1 cellular context compared by ENCODE assay signal in the genomic region with DNA sequence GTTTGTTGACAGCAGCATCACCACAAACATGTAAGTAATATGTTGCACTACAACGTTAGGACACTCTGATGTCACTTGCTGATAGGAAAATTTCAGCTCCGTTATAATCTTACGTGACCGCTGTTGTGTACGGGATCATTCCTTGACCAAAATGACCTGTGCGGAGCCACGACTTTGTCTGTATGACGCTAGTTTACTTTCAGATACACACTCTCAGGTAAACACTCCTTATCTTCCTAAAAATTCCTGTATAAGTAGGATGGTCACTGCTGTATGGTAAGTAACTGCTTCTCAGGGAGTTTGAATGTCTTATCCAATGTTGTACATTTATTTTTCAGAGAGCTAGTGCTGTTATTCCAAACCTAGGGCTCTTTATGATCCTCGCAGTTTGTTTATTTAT.
TF ChIP-seq lines count a peak whose summit lies in the region.

No MANE protein-coding gene starts in this region.

TF ChIP-seq in GM12878, 131 proteins besides CTCF, POLR2A, EP300 and RAD21 (continued from another document):
- no peak for TF ChIP-seq BMI1 (IDR thresholded peaks at IDR 0.05; ENCODE audit: borderline replicate concordance)
- TF ChIP-seq, protein P1, sequence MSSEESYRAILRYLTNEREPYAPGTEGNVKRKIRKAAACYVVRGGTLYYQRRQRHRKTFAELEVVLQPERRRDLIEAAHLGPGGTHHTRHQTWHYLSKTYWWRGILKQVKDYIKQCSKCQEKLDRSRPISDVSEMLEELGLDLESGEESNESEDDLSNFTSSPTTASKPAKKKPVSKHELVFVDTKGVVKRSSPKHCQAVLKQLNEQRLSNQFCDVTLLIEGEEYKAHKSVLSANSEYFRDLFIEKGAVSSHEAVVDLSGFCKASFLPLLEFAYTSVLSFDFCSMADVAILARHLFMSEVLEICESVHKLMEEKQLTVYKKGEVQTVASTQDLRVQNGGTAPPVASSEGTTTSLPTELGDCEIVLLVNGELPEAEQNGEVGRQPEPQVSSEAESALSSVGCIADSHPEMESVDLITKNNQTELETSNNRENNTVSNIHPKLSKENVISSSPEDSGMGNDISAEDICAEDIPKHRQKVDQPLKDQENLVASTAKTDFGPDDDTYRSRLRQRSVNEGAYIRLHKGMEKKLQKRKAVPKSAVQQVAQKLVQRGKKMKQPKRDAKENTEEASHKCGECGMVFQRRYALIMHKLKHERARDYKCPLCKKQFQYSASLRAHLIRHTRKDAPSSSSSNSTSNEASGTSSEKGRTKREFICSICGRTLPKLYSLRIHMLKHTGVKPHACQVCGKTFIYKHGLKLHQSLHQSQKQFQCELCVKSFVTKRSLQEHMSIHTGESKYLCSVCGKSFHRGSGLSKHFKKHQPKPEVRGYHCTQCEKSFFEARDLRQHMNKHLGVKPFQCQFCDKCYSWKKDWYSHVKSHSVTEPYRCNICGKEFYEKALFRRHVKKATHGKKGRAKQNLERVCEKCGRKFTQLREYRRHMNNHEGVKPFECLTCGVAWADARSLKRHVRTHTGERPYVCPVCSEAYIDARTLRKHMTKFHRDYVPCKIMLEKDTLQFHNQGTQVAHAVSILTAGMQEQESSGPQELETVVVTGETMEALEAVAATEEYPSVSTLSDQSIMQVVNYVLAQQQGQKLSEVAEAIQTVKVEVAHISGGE (CRISPR knock-in tag; IDR thresholded peaks at IDR 0.05): no peak
- TF ChIP-seq, protein P2, sequence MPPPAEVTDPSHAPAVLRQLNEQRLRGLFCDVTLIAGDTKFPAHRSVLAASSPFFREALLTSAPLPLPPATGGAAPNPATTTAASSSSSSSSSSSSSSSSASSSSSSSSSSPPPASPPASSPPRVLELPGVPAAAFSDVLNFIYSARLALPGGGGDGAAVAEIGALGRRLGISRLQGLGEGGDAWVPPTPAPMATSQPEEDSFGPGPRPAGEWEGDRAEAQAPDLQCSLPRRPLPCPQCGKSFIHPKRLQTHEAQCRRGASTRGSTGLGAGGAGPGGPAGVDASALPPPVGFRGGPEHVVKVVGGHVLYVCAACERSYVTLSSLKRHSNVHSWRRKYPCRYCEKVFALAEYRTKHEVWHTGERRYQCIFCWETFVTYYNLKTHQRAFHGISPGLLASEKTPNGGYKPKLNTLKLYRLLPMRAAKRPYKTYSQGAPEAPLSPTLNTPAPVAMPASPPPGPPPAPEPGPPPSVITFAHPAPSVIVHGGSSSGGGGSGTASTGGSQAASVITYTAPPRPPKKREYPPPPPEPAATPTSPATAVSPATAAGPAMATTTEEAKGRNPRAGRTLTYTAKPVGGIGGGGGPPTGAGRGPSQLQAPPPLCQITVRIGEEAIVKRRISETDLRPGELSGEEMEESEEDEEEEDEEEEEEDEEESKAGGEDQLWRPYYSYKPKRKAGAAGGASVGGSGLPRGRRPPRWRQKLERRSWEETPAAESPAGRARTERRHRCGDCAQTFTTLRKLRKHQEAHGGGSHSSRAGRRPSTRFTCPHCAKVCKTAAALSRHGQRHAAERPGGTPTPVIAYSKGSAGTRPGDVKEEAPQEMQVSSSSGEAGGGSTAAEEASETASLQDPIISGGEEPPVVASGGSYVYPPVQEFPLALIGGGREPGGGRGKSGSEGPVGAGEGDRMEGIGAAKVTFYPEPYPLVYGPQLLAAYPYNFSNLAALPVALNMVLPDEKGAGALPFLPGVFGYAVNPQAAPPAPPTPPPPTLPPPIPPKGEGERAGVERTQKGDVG (CRISPR knock-in tag; IDR thresholded peaks at IDR 0.05): peak; percentile 6; the same call in 1 of the 2 replicates
- no peak for TF ChIP-seq IKZF1 (conservative IDR thresholded peaks at IDR 0.05)
- no peak for TF ChIP-seq NBN (IDR thresholded peaks at IDR 0.05)
- peak; percentile 57; the same call in 1 of the 2 replicates for TF ChIP-seq POLR2AphosphoS5 (IDR thresholded peaks at IDR 0.05; ENCODE audit: low read length)
